ENCODE assay signal across 19 cellular contexts in genomic region chr1:12499574-12500245, GRCh38.
DNase-seq lines count a peak whose midpoint lies in the region; ATAC-seq and TF ChIP-seq lines count a peak whose summit lies in the region.
"Had no signal": no experiment of that assay in that cellular context is flagged by ENCODE, and none has a peak within 500 bp of the region (broad histone marks: within the 10 kb centered on the region; RNA-seq: fewer than 3 reads in every experiment).

No MANE protein-coding gene starts in this region.

- no peak overlapping the region for H4K5ac ChIP-seq in IMR-90 (ENCODE audit: low read depth, low read length)

- H2AFZ ChIP-seq in IMR-90 (replicated peaks; ENCODE audit: low read length, poor library complexity), result no peak overlapping the region

- H3K79me1 ChIP-seq in IMR-90 (ENCODE audit: low read depth in 1 of 2, low read length in 2 of 2), result no peaks in the 10 kb centered on the region

- H3K4me1 ChIP-seq in IMR-90 (ENCODE audit: control insufficient read depth, insufficient read depth, low read length) (peaks cover 4% of the 10 kb centered on the region), esophagus squamous epithelium (peaks cover 0 to 16% (median 0%) of the 10 kb centered on the region in 3 donors)

- no peak overlapping the region for H3K9ac ChIP-seq in IMR-90 (ENCODE audit: low read depth, low read length)

- H2AK5ac ChIP-seq in IMR-90 (ENCODE audit: low read depth, low read length), result 0 out of 2 replicates have a peak overlapping the region, but pooled peaks have one; percentile 58

- no peaks in the 10 kb centered on the region for H3K27me3 ChIP-seq in IMR-90 (ENCODE audit: control insufficient read depth, insufficient read depth, low read length)
- no peaks in the 10 kb centered on the region for H3K27me3 ChIP-seq in esophagus squamous epithelium
- H3K27me3 ChIP-seq: SJSA1 had no signal

- no peak overlapping the region for H3K4me2 ChIP-seq in IMR-90 (ENCODE audit: low read depth, low read length)

- DNase-seq in AG10803 (ENCODE audit: low read depth), result peak; percentile 58
- DNase-seq in IMR-90, result no peak
- DNase-seq in esophagus squamous epithelium (lab: John Stamatoyannopoulos, UW), result no peak
- DNase-seq in sciatic nerve (ENCODE audit: low spot score), result no peak
- no peak for DNase-seq in RWPE1 (ENCODE audit: low spot score)
- no peak for DNase-seq in superior temporal gyrus (ENCODE audit: extremely low spot score)
- DNase-seq: activated CD4-positive, alpha-beta T cell treated with anti-CD3 and anti-CD28 coated beads, Interleukin-2, amount 10 ng/mL, durations not matched to agents 7 days and 5 days; activated T-cell treated with anti-CD3 and anti-CD28 coated beads, Interleukin-2, amount 50 U/mL, for 48 hours; HCEC 1CT; immature natural killer cell; left colon; NCI-H1694; NCI-H2171; T-cell had no signal

- no peak overlapping the region for H2AK9ac ChIP-seq in IMR-90 (replicated peaks; ENCODE audit: low read depth, low read length, poor library complexity)

- H2BK15ac ChIP-seq in IMR-90 (ENCODE audit: low read depth, low read length), result no peak overlapping the region

- 90% methylated on average over 2 of the region's 12 CpGs; no CpG with 5 or more reads in 1 of the 2 experiments for WGBS in IMR-90 (ENCODE audit: extremely low coverage in 2 of 2, insufficient read length in 1 of 2), 2 experiments
- WGBS in esophagus squamous epithelium, 2 donors, result 77 to 78% methylated on average over 12 of the region's 12 CpGs

- peak overlapping the region; percentile 2; the same call in 1 of the 2 replicates for H3K4ac ChIP-seq in IMR-90 (ENCODE audit: low read depth, low read length)

- POLR2A ChIA-PET in IMR-90 (lab: Charles Lee; ENCODE audit: unreplicated experiment), result no interaction called here
- POLR2A ChIA-PET in RWPE1 (lab: Yijun Ruan, JAX; ENCODE audit: low non-redundant PET), result no interaction called here

- no peak overlapping the region for H2BK5ac ChIP-seq in IMR-90 (ENCODE audit: low read depth, low read length, poor library complexity, severe bottlenecking)

- no peak overlapping the region for H3K18ac ChIP-seq in IMR-90 (ENCODE audit: low read depth, low read length)

- CTCF ChIA-PET in IMR-90 (lab: Yijun Ruan, JAX), result no interaction called here
- CTCF ChIA-PET in RWPE1 (lab: Yijun Ruan, JAX), result interaction anchor here (0.6 kb wide), 1 partner anchor 1308 kb away, joined by 3 read pairs; no protein-coding TSS in a partner anchor

- H3K56ac ChIP-seq in IMR-90 (ENCODE audit: extremely low read depth, insufficient read depth, low read length), result no peak overlapping the region

- H3K36me3 ChIP-seq in IMR-90 (ENCODE audit: control insufficient read depth, insufficient read depth, low read length), result peaks cover 6% of the 10 kb centered on the region; the same call in 1 of the 2 replicates
- H3K36me3 ChIP-seq in esophagus squamous epithelium, result peaks cover 0 to 85% (median 0%) of the 10 kb centered on the region in 3 donors

- no peak overlapping the region for H4K91ac ChIP-seq in IMR-90 (ENCODE audit: insufficient read depth, low read depth, low read length)

- H3K4me3 ChIP-seq in AG10803 (ENCODE audit: low read length) (peak overlapping the region; percentile 11; the same call in 1 of the 2 replicates), IMR-90 (ENCODE audit: insufficient read depth, low read depth, low read length) (no peak overlapping the region), esophagus squamous epithelium (no peak overlapping the region)
- H3K4me3 ChIP-seq: SJSA1 had no signal

- H2BK120ac ChIP-seq in IMR-90 (ENCODE audit: low read depth, low read length), result no peak overlapping the region

- no peak overlapping the region for H3K27ac ChIP-seq in IMR-90 (ENCODE audit: insufficient read depth, low read length)
- peak overlapping the region in 3 of 4 donors; percentile 50 to 76 (median 61) for H3K27ac ChIP-seq in esophagus squamous epithelium
- no peak overlapping the region for H3K27ac ChIP-seq in RWPE1
- H3K27ac ChIP-seq: SJSA1 had no signal

- H2BK20ac ChIP-seq in IMR-90 (ENCODE audit: low read depth, low read length), result no peak overlapping the region

- BruUV-seq in IMR-90 (replicated peaks; lab: Mats Ljungman, UMichigan), result no TSS peak

- no peaks in the 10 kb centered on the region for H4K20me1 ChIP-seq in IMR-90 (ENCODE audit: insufficient read depth, low read length)

- H3K9me3 ChIP-seq in IMR-90 (ENCODE audit: control insufficient read depth, insufficient read depth, low read length) (no peaks in the 10 kb centered on the region), esophagus squamous epithelium (no peaks in the 10 kb centered on the region)
- H3K9me3 ChIP-seq: SJSA1 had no signal

- in situ Hi-C loops in IMR-90 (cut with MboI; ENCODE audit: low sequenced_read_pairs), result no loop called here

- H3K14ac ChIP-seq in IMR-90 (replicated peaks; ENCODE audit: low read depth, low read length), result no peak overlapping the region

- dilution Hi-C loops in IMR-90 (cut with HindIII; ENCODE audit: low sequenced_read_pairs, unreplicated experiment), result no loop called here

- ATAC-seq in IMR-90 (ENCODE audit: low read depth) (no peak), sciatic nerve (peak; percentile 40), HG03378 (IDR thresholded peaks at IDR 0.05; ENCODE audit: unreplicated experiment) (no peak)
- ATAC-seq: HepG2; left colon; stimulated activated effector memory CD8-positive, alpha-beta T cell treated with anti-CD3 and anti-CD28 coated beads, Interleukin-12 subunit alpha, Interleukin-12 subunit beta, amount 100 ng/mL, for 72 hours; T-cell; WTC11 had no signal

- H3K9me1 ChIP-seq in IMR-90 (ENCODE audit: insufficient read depth, low read length), result no peaks in the 10 kb centered on the region

- no peak overlapping the region for H4K8ac ChIP-seq in IMR-90 (ENCODE audit: low read depth in 2 of 2, low read length in 2 of 2)

- intact Hi-C loops in IMR-90 (cut with micrococcal nuclease), result no loop called here
- intact Hi-C loops in esophagus squamous epithelium (cut with DNase I), result no loop called here
- intact Hi-C loops in sciatic nerve (cut with DNase I), result no loop called here

- TF ChIP-seq POLR2A in IMR-90 (IDR thresholded peaks at IDR 0.05; ENCODE audit: low read depth, low read length) (no peak), esophagus squamous epithelium (IDR thresholded peaks at IDR 0.05) (no peak)

- no peak for TF ChIP-seq RAD21 in IMR-90 (IDR thresholded peaks at IDR 0.05; ENCODE audit: low read length)

- no peak for TF ChIP-seq CTCF in AG10803 (conservative IDR thresholded peaks at IDR 0.05; ENCODE audit: low read length)
- no peak for TF ChIP-seq CTCF in IMR-90 (conservative IDR thresholded peaks at IDR 0.05; ENCODE audit: low read depth, low read length)
- TF ChIP-seq CTCF in esophagus squamous epithelium (IDR thresholded peaks at IDR 0.05), result no peak
- no peak for TF ChIP-seq CTCF in RWPE1 (conservative IDR thresholded peaks at IDR 0.05; ENCODE audit: low read depth)

- H3K23ac ChIP-seq in IMR-90 (ENCODE audit: low read depth, low read length), result no peak overlapping the region

TF ChIP-seq in IMR-90, 13 proteins besides CTCF, POLR2A, EP300 and RAD21:
- TF ChIP-seq ELK1 (IDR thresholded peaks at IDR 0.05; ENCODE audit: borderline replicate concordance, low read depth, low read length) (no peak), NFE2L2 (IDR thresholded peaks at IDR 0.05; ENCODE audit: low read depth, low read length) (no peak), CEBPB (IDR thresholded peaks at IDR 0.05; ENCODE audit: low read depth, low read length) (no peak), USF2 (IDR thresholded peaks at IDR 0.05; ENCODE audit: low read depth, low read length) (no peak), MAZ (IDR thresholded peaks at IDR 0.05; ENCODE audit: borderline replicate concordance, low read depth, low read length) (no peak), RCOR1 (IDR thresholded peaks at IDR 0.05; ENCODE audit: insufficient replicate concordance, low read length) (no peak), SMC3 (IDR thresholded peaks at IDR 0.05; ENCODE audit: low read depth, low read length) (no peak), CHD1 (IDR thresholded peaks at IDR 0.05; ENCODE audit: low read depth, low read length) (no peak), MAFK (IDR thresholded peaks at IDR 0.05; ENCODE audit: low read depth, low read length) (no peak), BHLHE40 (IDR thresholded peaks at IDR 0.05; ENCODE audit: low read depth, low read length) (no peak), FOS (IDR thresholded peaks at IDR 0.05; ENCODE audit: low read depth, low read length) (no peak), RFX5 (IDR thresholded peaks at IDR 0.05; ENCODE audit: low read depth, low read length) (no peak), MXI1 (IDR thresholded peaks at IDR 0.05; ENCODE audit: borderline replicate concordance, low read depth, low read length) (no peak)
TF ChIP-seq in IMR-90: peak in this region for 0.

Comparison
In these comparisons a context has a peak if more than half of its experiments do, and no peak if none do; other contexts are left out.
1. H3K27ac ChIP-seq: peak in esophagus squamous epithelium (3 of 4); none in IMR-90 (single experiment) and RWPE1 (single experiment).